In the genomic region with DNA sequence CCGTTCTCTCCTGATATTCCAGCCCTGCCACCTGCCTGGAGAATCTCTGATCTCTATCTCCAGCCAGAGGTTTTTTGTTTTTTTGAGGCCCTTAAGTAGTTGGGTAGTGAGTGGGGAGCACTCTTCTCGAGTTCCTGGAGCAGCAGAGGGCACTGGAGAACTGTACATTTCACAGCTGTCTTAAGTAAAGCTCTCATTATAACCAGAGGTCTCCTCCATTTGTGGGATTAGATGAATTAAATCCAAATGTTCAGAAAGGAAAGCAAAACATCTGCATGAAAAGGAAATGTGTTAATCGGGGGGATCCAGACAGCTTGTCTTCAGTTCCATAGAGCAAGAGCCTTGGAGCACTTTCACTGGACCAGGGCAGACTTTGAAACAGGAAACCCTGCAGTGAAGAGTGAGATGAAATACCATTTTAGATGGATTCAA, we compare ENCODE assay signal across 9 cellular contexts. TPM values are rescaled to one million over a fixed set of nuclear protein-coding genes. Genes with fewer than 3 reads are reported as not detected.
DNase-seq lines count a peak whose midpoint lies in the region; ATAC-seq and TF ChIP-seq lines count a peak whose summit lies in the region.
"Had no signal": no experiment of that assay in that cellular context is flagged by ENCODE, and none has a peak within 500 bp of the region (broad histone marks: within the 10 kb centered on the region; RNA-seq: fewer than 3 reads in every experiment).

No MANE protein-coding gene starts in this region.

- H3K4me3 Mint-ChIP-seq in natural killer cell, result no peak overlapping the region
- no peak overlapping the region for H3K4me3 Mint-ChIP-seq in CD8-positive, alpha-beta memory T cell
- no peak overlapping the region for H3K4me3 Mint-ChIP-seq in activated CD4-positive, alpha-beta T cell treated with anti-CD3 and anti-CD28 coated beads, Interleukin-2, amount 10 ng/mL, durations not matched to agents 24 days and 14 days

- no peaks in the 10 kb centered on the region for H3K36me3 ChIP-seq in prostate gland
- H3K36me3 ChIP-seq in CD8-positive, alpha-beta memory T cell (ENCODE audit: insufficient read depth, low read length), result no peaks in the 10 kb centered on the region

- intact Hi-C loops in prostate gland (cut with DNase I) (no loop called here), natural killer cell (cut with micrococcal nuclease) (no loop called here)
- intact Hi-C loops in activated CD4-positive, alpha-beta T cell treated with anti-CD3 and anti-CD28 coated beads, Interleukin-2, amount 10 ng/mL, durations not matched to agents 24 days and 14 days (cut with micrococcal nuclease), result loop anchor here (5.0 kb wide), 1 partner anchor 84 kb away; no protein-coding TSS in a partner anchor

- peaks cover 13 to 16% of the 10 kb centered on the region in 2 donors for H3K4me1 Mint-ChIP-seq in natural killer cell
- H3K4me1 Mint-ChIP-seq in CD8-positive, alpha-beta memory T cell, result no peaks in the 10 kb centered on the region
- H3K4me1 Mint-ChIP-seq in activated CD4-positive, alpha-beta T cell treated with anti-CD3 and anti-CD28 coated beads, Interleukin-2, amount 10 ng/mL, durations not matched to agents 24 days and 14 days, result peaks cover 11% of the 10 kb centered on the region

- TF ChIP-seq POLR2A in prostate gland (IDR thresholded peaks at IDR 0.05), result no peak

- WGBS in prostate gland, result 40% methylated on average over 3 of the region's 3 CpGs

- POLR2A ChIA-PET in CD8-positive, alpha-beta memory T cell (lab: Charles Lee), result no interaction called here

- H3K27ac ChIP-seq in prostate gland, result no peak overlapping the region
- no peak overlapping the region for H3K27ac ChIP-seq in CD8-positive, alpha-beta memory T cell (ENCODE audit: low read depth, low read length)

- no peaks in the 10 kb centered on the region for H3K4me1 ChIP-seq in prostate gland (replicated peaks)
- H3K4me1 ChIP-seq in CD8-positive, alpha-beta memory T cell (ENCODE audit: insufficient read depth, low read length), result no peaks in the 10 kb centered on the region

- H3K27ac Mint-ChIP-seq in natural killer cell, result no peak overlapping the region
- peak overlapping the region in 1 of 8 donors; percentile 40 for H3K27ac Mint-ChIP-seq in CD8-positive, alpha-beta memory T cell
- H3K27ac Mint-ChIP-seq in activated CD4-positive, alpha-beta T cell treated with anti-CD3 and anti-CD28 coated beads, Interleukin-2, amount 10 ng/mL, durations not matched to agents 24 days and 14 days, result no peak overlapping the region

- ATAC-seq in natural killer cell, result no peak

- no peaks in the 10 kb centered on the region for H3K9me3 ChIP-seq in prostate gland
- no peaks in the 10 kb centered on the region for H3K9me3 ChIP-seq in CD8-positive, alpha-beta memory T cell (ENCODE audit: low read length)

- TF ChIP-seq CTCF in prostate gland (IDR thresholded peaks at IDR 0.05) (peak in 2 of 4 experiments; percentile 23 to 32), natural killer cell (IDR thresholded peaks at IDR 0.05) (no peak)

- DNase-seq in NCI-H2107 treated with DMSO at 0.1 percent for 48 hours (lab: John Stamatoyannopoulos, UW; ENCODE audit: unreplicated experiment) (peak; percentile 3), NCI-H2107 (lab: John Stamatoyannopoulos, UW) (no peak), NCI-H2171 treated with DMSO at 0.1 percent for 48 hours (lab: John Stamatoyannopoulos, UW) (peak; percentile 11), dermis blood vessel endothelial cell (peak; percentile 26), prostate gland (ENCODE audit: low spot score) (peak; percentile 11), natural killer cell (no peak)
- no peak for DNase-seq in CD8-positive, alpha-beta memory T cell
- no peak for DNase-seq in activated CD4-positive, alpha-beta T cell treated with anti-CD3 and anti-CD28 coated beads, Interleukin-2, amount 10 ng/mL, durations not matched to agents 24 days and 14 days
- DNase-seq: activated effector memory CD4-positive, alpha-beta T cell treated with Interleukin-2 at 50 U/mL for 16 hours had no signal

- H3K27me3 ChIP-seq in prostate gland (replicated peaks; ENCODE audit: insufficient read depth), result no peaks in the 10 kb centered on the region
- no peaks in the 10 kb centered on the region for H3K27me3 ChIP-seq in CD8-positive, alpha-beta memory T cell (ENCODE audit: insufficient read depth, low read length, poor library complexity, severe bottlenecking)

- peaks cover 4 to 11% of the 10 kb centered on the region in 2 donors for H3K27me3 Mint-ChIP-seq in natural killer cell (ENCODE audit: low read depth in 2 of 2)
- peaks cover 8 to 52% of the 10 kb centered on the region in 2 donors for H3K27me3 Mint-ChIP-seq in CD8-positive, alpha-beta memory T cell
- no peaks in the 10 kb centered on the region for H3K27me3 Mint-ChIP-seq in activated CD4-positive, alpha-beta T cell treated with anti-CD3 and anti-CD28 coated beads, Interleukin-2, amount 10 ng/mL, durations not matched to agents 24 days and 14 days

- H3K4me3 ChIP-seq in prostate gland, result no peak overlapping the region
- H3K4me3 ChIP-seq in CD8-positive, alpha-beta memory T cell (ENCODE audit: low read length), result no peak overlapping the region

- H3K36me3 Mint-ChIP-seq in natural killer cell, result no peaks in the 10 kb centered on the region
- H3K36me3 Mint-ChIP-seq in CD8-positive, alpha-beta memory T cell, result no peaks in the 10 kb centered on the region
- H3K36me3 Mint-ChIP-seq in activated CD4-positive, alpha-beta T cell treated with anti-CD3 and anti-CD28 coated beads, Interleukin-2, amount 10 ng/mL, durations not matched to agents 24 days and 14 days (ENCODE audit: low read depth), result no peaks in the 10 kb centered on the region

- CTCF ChIA-PET in CD8-positive, alpha-beta memory T cell (lab: Charles Lee), result no interaction called here

- H3K9me3 Mint-ChIP-seq in natural killer cell, result no peaks in the 10 kb centered on the region
- no peaks in the 10 kb centered on the region for H3K9me3 Mint-ChIP-seq in CD8-positive, alpha-beta memory T cell
- no peaks in the 10 kb centered on the region for H3K9me3 Mint-ChIP-seq in activated CD4-positive, alpha-beta T cell treated with anti-CD3 and anti-CD28 coated beads, Interleukin-2, amount 10 ng/mL, durations not matched to agents 24 days and 14 days

RNA-seq across cellular contexts. Expression of gene AOX1, which starts 32.8 kb away (rescaled TPM):
- total RNA-seq in dermis blood vessel endothelial cell (2.4 and 2.6 TPM in 2 replicates), prostate gland (10 to 100 TPM; 24.8 to 47.9 TPM), natural killer cell (not detected)
- total RNA-seq in CD8-positive, alpha-beta memory T cell, result not detected
- 0.54 TPM for polyA plus RNA-seq in CD8-positive, alpha-beta memory T cell
- total RNA-seq in activated CD4-positive, alpha-beta T cell treated with anti-CD3 and anti-CD28 coated beads, Interleukin-2, amount 10 ng/mL, durations not matched to agents 24 days and 14 days, result 0.26 TPM in 1 of 2 replicates, not detected in the other

Comparison
In these comparisons a context has a peak if more than half of its experiments do, and no peak if none do; other contexts are left out.
1. DNase-seq: peak in NCI-H2107 treated with DMSO at 0.1 percent for 48 hours (single experiment), NCI-H2171 treated with DMSO at 0.1 percent for 48 hours (single experiment), dermis blood vessel endothelial cell (single experiment) and prostate gland (single experiment); none in NCI-H2107 (single experiment), natural killer cell (single experiment), CD8-positive, alpha-beta memory T cell (0 of 5) and activated CD4-positive, alpha-beta T cell treated with anti-CD3 and anti-CD28 coated beads, Interleukin-2, amount 10 ng/mL, durations not matched to agents 24 days and 14 days (single experiment).